Comparison of ENCODE assay signal across 1 cellular context in the genomic region with DNA sequence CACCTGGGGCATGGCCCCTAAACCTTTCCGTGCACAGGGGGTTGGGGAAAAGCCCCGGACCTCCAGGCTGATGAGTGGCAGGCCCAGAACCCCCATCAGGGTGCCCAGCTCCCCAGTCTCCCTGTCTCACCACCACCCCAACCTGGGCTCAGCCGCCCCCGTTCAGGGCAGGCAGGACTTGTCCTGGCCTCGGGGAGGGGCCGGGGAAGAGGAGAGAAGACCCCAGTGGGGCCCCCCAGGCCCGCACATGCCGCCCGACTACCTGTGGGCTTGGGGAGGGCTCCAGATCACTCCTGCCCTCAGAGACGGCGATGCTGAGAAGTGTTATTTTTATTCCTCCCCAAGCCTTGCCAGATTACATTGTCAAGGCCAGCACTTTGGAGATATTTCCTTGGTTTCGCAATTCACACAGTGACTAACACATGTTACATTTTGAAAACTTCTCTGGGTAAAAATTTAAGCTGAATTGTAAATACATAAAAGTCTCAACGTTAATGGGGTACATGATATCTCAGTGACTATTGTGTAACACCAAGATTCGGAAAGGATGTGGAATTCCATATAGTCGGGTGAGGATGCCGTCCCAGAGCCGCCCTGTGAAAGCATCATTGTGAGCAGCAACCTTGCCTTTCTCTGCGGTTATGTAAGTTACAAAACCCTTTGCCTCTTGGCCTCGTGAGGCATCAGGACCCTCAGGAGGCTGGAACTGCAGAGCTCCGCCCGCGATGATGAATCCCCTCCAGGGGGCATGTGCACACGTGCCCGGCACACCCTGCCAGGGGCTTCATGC.
TF ChIP-seq lines count a peak whose summit lies in the region.

No MANE protein-coding gene starts in this region.

TF ChIP-seq in HepG2, 621 proteins besides CTCF, POLR2A, EP300 and RAD21 (continued from another document and continues in another):
- TF ChIP-seq, protein P1, sequence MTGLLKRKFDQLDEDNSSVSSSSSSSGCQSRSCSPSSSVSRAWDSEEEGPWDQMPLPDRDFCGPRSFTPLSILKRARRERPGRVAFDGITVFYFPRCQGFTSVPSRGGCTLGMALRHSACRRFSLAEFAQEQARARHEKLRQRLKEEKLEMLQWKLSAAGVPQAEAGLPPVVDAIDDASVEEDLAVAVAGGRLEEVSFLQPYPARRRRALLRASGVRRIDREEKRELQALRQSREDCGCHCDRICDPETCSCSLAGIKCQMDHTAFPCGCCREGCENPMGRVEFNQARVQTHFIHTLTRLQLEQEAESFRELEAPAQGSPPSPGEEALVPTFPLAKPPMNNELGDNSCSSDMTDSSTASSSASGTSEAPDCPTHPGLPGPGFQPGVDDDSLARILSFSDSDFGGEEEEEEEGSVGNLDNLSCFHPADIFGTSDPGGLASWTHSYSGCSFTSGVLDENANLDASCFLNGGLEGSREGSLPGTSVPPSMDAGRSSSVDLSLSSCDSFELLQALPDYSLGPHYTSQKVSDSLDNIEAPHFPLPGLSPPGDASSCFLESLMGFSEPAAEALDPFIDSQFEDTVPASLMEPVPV (CRISPR knock-in tag; IDR thresholded peaks at IDR 0.05) = no peak
- TF ChIP-seq SIX1 (CRISPR knock-in tag; IDR thresholded peaks at IDR 0.05; ENCODE audit: borderline replicate concordance) (no peak), FOXA3 (CRISPR knock-in tag; IDR thresholded peaks at IDR 0.05) (peak; percentile 60; the same call in 1 of the 2 replicates), ZNF333 (CRISPR knock-in tag; IDR thresholded peaks at IDR 0.05; ENCODE audit: borderline replicate concordance) (no peak), ZFP36 (IDR thresholded peaks at IDR 0.05; ENCODE audit: borderline replicate concordance, low read depth, low read length, partially characterized antibody) (no peak), AHR (CRISPR knock-in tag; IDR thresholded peaks at IDR 0.05) (no peak), ADNP (CRISPR knock-in tag; IDR thresholded peaks at IDR 0.05) (no peak), HMG20A (CRISPR knock-in tag; IDR thresholded peaks at IDR 0.05; ENCODE audit: borderline replicate concordance) (no peak), FLYWCH1 (CRISPR knock-in tag; IDR thresholded peaks at IDR 0.05) (no peak), SUZ12 (IDR thresholded peaks at IDR 0.05; ENCODE audit: low read depth, low read length) (no peak), SP1 (IDR thresholded peaks at IDR 0.05) (no peak), SP1 (CRISPR knock-in tag; IDR thresholded peaks at IDR 0.05) (no peak), LCORL (IDR thresholded peaks at IDR 0.05) (no peak), LCORL (CRISPR knock-in tag; IDR thresholded peaks at IDR 0.05) (0 out of 2 replicates have a peak, but pooled peaks have one; percentile 40)
- TF ChIP-seq, protein P2, sequence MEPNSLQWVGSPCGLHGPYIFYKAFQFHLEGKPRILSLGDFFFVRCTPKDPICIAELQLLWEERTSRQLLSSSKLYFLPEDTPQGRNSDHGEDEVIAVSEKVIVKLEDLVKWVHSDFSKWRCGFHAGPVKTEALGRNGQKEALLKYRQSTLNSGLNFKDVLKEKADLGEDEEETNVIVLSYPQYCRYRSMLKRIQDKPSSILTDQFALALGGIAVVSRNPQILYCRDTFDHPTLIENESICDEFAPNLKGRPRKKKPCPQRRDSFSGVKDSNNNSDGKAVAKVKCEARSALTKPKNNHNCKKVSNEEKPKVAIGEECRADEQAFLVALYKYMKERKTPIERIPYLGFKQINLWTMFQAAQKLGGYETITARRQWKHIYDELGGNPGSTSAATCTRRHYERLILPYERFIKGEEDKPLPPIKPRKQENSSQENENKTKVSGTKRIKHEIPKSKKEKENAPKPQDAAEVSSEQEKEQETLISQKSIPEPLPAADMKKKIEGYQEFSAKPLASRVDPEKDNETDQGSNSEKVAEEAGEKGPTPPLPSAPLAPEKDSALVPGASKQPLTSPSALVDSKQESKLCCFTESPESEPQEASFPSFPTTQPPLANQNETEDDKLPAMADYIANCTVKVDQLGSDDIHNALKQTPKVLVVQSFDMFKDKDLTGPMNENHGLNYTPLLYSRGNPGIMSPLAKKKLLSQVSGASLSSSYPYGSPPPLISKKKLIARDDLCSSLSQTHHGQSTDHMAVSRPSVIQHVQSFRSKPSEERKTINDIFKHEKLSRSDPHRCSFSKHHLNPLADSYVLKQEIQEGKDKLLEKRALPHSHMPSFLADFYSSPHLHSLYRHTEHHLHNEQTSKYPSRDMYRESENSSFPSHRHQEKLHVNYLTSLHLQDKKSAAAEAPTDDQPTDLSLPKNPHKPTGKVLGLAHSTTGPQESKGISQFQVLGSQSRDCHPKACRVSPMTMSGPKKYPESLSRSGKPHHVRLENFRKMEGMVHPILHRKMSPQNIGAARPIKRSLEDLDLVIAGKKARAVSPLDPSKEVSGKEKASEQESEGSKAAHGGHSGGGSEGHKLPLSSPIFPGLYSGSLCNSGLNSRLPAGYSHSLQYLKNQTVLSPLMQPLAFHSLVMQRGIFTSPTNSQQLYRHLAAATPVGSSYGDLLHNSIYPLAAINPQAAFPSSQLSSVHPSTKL (CRISPR knock-in tag; IDR thresholded peaks at IDR 0.05) = peak; percentile 72
- TF ChIP-seq, protein P3, sequence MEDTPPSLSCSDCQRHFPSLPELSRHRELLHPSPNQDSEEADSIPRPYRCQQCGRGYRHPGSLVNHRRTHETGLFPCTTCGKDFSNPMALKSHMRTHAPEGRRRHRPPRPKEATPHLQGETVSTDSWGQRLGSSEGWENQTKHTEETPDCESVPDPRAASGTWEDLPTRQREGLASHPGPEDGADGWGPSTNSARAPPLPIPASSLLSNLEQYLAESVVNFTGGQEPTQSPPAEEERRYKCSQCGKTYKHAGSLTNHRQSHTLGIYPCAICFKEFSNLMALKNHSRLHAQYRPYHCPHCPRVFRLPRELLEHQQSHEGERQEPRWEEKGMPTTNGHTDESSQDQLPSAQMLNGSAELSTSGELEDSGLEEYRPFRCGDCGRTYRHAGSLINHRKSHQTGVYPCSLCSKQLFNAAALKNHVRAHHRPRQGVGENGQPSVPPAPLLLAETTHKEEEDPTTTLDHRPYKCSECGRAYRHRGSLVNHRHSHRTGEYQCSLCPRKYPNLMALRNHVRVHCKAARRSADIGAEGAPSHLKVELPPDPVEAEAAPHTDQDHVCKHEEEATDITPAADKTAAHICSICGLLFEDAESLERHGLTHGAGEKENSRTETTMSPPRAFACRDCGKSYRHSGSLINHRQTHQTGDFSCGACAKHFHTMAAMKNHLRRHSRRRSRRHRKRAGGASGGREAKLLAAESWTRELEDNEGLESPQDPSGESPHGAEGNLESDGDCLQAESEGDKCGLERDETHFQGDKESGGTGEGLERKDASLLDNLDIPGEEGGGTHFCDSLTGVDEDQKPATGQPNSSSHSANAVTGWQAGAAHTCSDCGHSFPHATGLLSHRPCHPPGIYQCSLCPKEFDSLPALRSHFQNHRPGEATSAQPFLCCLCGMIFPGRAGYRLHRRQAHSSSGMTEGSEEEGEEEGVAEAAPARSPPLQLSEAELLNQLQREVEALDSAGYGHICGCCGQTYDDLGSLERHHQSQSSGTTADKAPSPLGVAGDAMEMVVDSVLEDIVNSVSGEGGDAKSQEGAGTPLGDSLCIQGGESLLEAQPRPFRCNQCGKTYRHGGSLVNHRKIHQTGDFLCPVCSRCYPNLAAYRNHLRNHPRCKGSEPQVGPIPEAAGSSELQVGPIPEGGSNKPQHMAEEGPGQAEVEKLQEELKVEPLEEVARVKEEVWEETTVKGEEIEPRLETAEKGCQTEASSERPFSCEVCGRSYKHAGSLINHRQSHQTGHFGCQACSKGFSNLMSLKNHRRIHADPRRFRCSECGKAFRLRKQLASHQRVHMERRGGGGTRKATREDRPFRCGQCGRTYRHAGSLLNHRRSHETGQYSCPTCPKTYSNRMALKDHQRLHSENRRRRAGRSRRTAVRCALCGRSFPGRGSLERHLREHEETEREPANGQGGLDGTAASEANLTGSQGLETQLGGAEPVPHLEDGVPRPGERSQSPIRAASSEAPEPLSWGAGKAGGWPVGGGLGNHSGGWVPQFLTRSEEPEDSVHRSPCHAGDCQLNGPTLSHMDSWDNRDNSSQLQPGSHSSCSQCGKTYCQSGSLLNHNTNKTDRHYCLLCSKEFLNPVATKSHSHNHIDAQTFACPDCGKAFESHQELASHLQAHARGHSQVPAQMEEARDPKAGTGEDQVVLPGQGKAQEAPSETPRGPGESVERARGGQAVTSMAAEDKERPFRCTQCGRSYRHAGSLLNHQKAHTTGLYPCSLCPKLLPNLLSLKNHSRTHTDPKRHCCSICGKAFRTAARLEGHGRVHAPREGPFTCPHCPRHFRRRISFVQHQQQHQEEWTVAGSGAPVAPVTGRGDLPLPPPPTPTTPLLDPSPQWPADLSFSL (CRISPR knock-in tag; IDR thresholded peaks at IDR 0.05) = no peak
- TF ChIP-seq, protein P4, sequence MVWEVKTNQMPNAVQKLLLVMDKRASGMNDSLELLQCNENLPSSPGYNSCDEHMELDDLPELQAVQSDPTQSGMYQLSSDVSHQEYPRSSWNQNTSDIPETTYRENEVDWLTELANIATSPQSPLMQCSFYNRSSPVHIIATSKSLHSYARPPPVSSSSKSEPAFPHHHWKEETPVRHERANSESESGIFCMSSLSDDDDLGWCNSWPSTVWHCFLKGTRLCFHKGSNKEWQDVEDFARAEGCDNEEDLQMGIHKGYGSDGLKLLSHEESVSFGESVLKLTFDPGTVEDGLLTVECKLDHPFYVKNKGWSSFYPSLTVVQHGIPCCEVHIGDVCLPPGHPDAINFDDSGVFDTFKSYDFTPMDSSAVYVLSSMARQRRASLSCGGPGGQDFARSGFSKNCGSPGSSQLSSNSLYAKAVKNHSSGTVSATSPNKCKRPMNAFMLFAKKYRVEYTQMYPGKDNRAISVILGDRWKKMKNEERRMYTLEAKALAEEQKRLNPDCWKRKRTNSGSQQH (CRISPR knock-in tag; IDR thresholded peaks at IDR 0.05; ENCODE audit: low read depth) = no peak
- TF ChIP-seq, protein P5, sequence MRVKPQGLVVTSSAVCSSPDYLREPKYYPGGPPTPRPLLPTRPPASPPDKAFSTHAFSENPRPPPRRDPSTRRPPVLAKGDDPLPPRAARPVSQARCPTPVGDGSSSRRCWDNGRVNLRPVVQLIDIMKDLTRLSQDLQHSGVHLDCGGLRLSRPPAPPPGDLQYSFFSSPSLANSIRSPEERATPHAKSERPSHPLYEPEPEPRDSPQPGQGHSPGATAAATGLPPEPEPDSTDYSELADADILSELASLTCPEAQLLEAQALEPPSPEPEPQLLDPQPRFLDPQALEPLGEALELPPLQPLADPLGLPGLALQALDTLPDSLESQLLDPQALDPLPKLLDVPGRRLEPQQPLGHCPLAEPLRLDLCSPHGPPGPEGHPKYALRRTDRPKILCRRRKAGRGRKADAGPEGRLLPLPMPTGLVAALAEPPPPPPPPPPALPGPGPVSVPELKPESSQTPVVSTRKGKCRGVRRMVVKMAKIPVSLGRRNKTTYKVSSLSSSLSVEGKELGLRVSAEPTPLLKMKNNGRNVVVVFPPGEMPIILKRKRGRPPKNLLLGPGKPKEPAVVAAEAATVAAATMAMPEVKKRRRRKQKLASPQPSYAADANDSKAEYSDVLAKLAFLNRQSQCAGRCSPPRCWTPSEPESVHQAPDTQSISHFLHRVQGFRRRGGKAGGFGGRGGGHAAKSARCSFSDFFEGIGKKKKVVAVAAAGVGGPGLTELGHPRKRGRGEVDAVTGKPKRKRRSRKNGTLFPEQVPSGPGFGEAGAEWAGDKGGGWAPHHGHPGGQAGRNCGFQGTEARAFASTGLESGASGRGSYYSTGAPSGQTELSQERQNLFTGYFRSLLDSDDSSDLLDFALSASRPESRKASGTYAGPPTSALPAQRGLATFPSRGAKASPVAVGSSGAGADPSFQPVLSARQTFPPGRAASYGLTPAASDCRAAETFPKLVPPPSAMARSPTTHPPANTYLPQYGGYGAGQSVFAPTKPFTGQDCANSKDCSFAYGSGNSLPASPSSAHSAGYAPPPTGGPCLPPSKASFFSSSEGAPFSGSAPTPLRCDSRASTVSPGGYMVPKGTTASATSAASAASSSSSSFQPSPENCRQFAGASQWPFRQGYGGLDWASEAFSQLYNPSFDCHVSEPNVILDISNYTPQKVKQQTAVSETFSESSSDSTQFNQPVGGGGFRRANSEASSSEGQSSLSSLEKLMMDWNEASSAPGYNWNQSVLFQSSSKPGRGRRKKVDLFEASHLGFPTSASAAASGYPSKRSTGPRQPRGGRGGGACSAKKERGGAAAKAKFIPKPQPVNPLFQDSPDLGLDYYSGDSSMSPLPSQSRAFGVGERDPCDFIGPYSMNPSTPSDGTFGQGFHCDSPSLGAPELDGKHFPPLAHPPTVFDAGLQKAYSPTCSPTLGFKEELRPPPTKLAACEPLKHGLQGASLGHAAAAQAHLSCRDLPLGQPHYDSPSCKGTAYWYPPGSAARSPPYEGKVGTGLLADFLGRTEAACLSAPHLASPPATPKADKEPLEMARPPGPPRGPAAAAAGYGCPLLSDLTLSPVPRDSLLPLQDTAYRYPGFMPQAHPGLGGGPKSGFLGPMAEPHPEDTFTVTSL (CRISPR knock-in tag; IDR thresholded peaks at IDR 0.05; ENCODE audit: borderline replicate concordance) = no peak
- TF ChIP-seq, protein P6, sequence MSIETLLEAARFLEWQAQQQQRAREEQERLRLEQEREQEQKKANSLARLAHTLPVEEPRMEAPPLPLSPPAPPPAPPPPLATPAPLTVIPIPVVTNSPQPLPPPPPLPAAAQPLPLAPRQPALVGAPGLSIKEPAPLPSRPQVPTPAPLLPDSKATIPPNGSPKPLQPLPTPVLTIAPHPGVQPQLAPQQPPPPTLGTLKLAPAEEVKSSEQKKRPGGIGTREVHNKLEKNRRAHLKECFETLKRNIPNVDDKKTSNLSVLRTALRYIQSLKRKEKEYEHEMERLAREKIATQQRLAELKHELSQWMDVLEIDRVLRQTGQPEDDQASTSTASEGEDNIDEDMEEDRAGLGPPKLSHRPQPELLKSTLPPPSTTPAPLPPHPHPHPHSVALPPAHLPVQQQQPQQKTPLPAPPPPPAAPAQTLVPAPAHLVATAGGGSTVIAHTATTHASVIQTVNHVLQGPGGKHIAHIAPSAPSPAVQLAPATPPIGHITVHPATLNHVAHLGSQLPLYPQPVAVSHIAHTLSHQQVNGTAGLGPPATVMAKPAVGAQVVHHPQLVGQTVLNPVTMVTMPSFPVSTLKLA (IDR thresholded peaks at IDR 0.05) = no peak
